Comparison of ENCODE assay signal across 25 cellular contexts in genomic region chr10:127463548-127463947, GRCh38.
"Had no signal": no experiment of that assay in that cellular context is flagged by ENCODE, and none has a peak within 500 bp of the region (broad histone marks: within the 10 kb centered on the region; RNA-seq: fewer than 3 reads in every experiment).

No MANE protein-coding gene starts in this region.

- H3K4me1 Mint-ChIP-seq: endodermal cell, immature natural killer cell, mesothelial cell of epicardium had no signal

- H3K9me3 Mint-ChIP-seq: dendritic cell treated with granulocyte-macrophage colony-stimulating factor and Interleukin-4, amounts not matched to agents 40 ng/mL and 50 ng/mL, for 4 days had no signal

- H3K36me3 Mint-ChIP-seq: immature natural killer cell, mesothelial cell of epicardium had no signal

- H3K27me3 ChIP-seq: colonic mucosa, gastrocnemius medialis had no signal

- H3K4me2 ChIP-seq: hepatocyte had no signal

- DNase-seq: cortex of kidney; effector CD8-positive, alpha-beta T cell; effector memory CD8-positive, alpha-beta T cell; erythroblast; esophagus squamous epithelium; foreskin fibroblast; foreskin melanocyte; gastrocnemius medialis; heart left ventricle; hypothalamus; immature natural killer cell; islet precursor cell; kidney; kidney glomerular epithelial cell; left ventricle myocardium inferior; lower lobe of right lung; mesenchymal stem cell had no signal

- H2AFZ ChIP-seq: hepatocyte had no signal

- H3K9me3 ChIP-seq: colonic mucosa, esophagus squamous epithelium, gastrocnemius medialis, mucosa of descending colon had no signal

- H3K36me3 ChIP-seq: colonic mucosa, esophagus squamous epithelium, gastrocnemius medialis, heart left ventricle, left ventricle myocardium inferior, lower lobe of right lung had no signal

- H3K27ac Mint-ChIP-seq: dendritic cell treated with granulocyte-macrophage colony-stimulating factor and Interleukin-4, amounts not matched to agents 40 ng/mL and 50 ng/mL, for 4 days; effector memory CD8-positive, alpha-beta T cell; endodermal cell; immature natural killer cell; mesothelial cell of epicardium had no signal

- ATAC-seq: effector memory CD8-positive, alpha-beta T cell; gastrocnemius medialis; heart left ventricle; left lobe of liver; lower lobe of right lung; mucosa of descending colon had no signal

- H3K27me3 Mint-ChIP-seq: dendritic cell treated with granulocyte-macrophage colony-stimulating factor and Interleukin-4, amounts not matched to agents 40 ng/mL and 50 ng/mL, for 4 days had no signal

- H3K4me3 ChIP-seq: colonic mucosa, esophagus squamous epithelium, gastrocnemius medialis, heart left ventricle, hepatocyte, left ventricle myocardium inferior, lower lobe of right lung, mucosa of descending colon had no signal

- H3K4me3 Mint-ChIP-seq: dendritic cell treated with granulocyte-macrophage colony-stimulating factor and Interleukin-4, amounts not matched to agents 40 ng/mL and 50 ng/mL, for 4 days; effector memory CD8-positive, alpha-beta T cell; endodermal cell; mesothelial cell of epicardium had no signal

- H3K27ac ChIP-seq: colonic mucosa, epithelial cell of prostate, esophagus squamous epithelium, gastrocnemius medialis, heart left ventricle, hepatocyte, left ventricle myocardium inferior, lower lobe of right lung had no signal

- H3K4me1 ChIP-seq: colonic mucosa, esophagus squamous epithelium, gastrocnemius medialis, lower lobe of right lung had no signal
